Comparison of ENCODE assay signal across 8 cellular contexts in the genomic region with DNA sequence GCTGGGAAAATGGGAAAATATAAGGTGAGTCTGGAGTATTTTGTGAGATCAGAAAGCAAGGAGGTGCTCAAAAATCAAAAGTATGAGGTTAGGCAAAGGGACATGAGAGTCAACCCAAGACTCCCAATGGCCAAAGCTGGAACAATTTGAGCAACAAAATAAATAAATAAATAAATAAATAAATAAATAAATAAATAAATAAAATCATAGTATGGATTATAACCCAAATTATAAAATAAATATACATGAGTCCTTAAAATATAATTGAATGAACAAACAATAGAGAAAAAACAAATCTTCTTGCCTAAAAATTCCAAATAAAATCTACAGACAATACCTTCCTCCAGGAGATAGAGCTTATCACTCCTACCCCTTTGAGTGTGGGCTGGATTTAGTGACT.
"Had no signal": no experiment of that assay in that cellular context is flagged by ENCODE, and none has a peak within 500 bp of the region (broad histone marks: within the 10 kb centered on the region; RNA-seq: fewer than 3 reads in every experiment).

No MANE protein-coding gene starts in this region.

- H3K4me1 ChIP-seq: HAP-1 had no signal

- H3K36me3 ChIP-seq: HAP-1 had no signal

- H3K27ac ChIP-seq: GM23248 had no signal

- H3K4me3 ChIP-seq: GM23248, GM23338, HAP-1 had no signal

- H3K9me3 ChIP-seq: HAP-1 had no signal

- DNase-seq: GM23248, GOT3, H7, H9, HCEC 1CT, HFFc6 had no signal
